In the genomic region with DNA sequence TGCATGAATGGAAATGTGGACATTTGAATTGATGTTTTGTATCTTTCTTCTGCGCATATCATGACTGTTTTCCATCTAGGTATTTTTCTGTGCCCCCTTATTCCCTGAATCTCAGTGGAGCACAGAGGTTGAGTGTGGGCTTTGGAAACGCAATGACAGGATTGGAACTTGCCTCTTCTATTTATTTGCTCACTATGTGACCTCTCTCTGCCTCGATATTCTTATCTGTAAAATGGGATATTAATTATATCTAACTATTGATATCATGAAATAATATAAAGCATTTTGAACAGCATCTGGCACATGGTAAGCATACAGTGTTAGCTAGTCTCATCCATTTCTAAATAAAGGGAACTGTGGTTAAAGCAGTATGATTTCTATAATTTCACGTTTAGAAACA, we compare ENCODE assay signal across 24 cellular contexts. TPM values are rescaled to one million over a fixed set of nuclear protein-coding genes. Genes with fewer than 3 reads are reported as not detected.
DNase-seq lines count a peak whose midpoint lies in the region; ATAC-seq, FAIRE-seq and TF ChIP-seq lines count a peak whose summit lies in the region.
"Had no signal": no experiment of that assay in that cellular context is flagged by ENCODE, and none has a peak within 500 bp of the region (broad histone marks: within the 10 kb centered on the region; RNA-seq: fewer than 3 reads in every experiment).

No MANE protein-coding gene starts in this region.

- intact Hi-C loops in heart right ventricle (cut with DNase I), result loop anchor here in 1 of 10 donors (10.0 kb wide), 1 partner anchor 179 kb away; the partner anchor contains the start of gene PRXL2C
- intact Hi-C loops in cardiac septum (cut with DNase I), result no loop called here
- intact Hi-C loops in natural killer cell (cut with micrococcal nuclease), result no loop called here
- intact Hi-C loops in K562 (cut with micrococcal nuclease), result no loop called here

- H3K9me3 ChIP-seq in heart right ventricle (no peaks in the 10 kb centered on the region), K562 (replicated peaks; ENCODE audit: control insufficient read depth, insufficient read depth, low read depth, low read length) (no peaks in the 10 kb centered on the region), osteoblast (ENCODE audit: low read depth, low read length) (no peaks in the 10 kb centered on the region)
- H3K9me3 ChIP-seq: A549; BE2C; BLaER1 treated with 17β-estradiol and CSF1 and Interleukin-3, amounts not matched to agents 10 nM and 100 nM; HAP-1 had no signal

- peaks cover 0 to 82% (median 24%) of the 10 kb centered on the region in 9 donors for H3K36me3 ChIP-seq in heart right ventricle
- H3K36me3 ChIP-seq in K562 (ENCODE audit: control insufficient read depth, insufficient read depth, low read length), result no peaks in the 10 kb centered on the region
- peaks cover 29% of the 10 kb centered on the region for H3K36me3 ChIP-seq in osteoblast (ENCODE audit: insufficient read depth, low read length)
- H3K36me3 ChIP-seq: BE2C had no signal

- H3K79me2 ChIP-seq in K562 (ENCODE audit: control insufficient read depth, insufficient read depth, low read length), result no peaks in the 10 kb centered on the region
- peaks cover 2% of the 10 kb centered on the region for H3K79me2 ChIP-seq in osteoblast (ENCODE audit: insufficient read depth, low read length)

- TF ChIP-seq RAD21 in K562 (CRISPR knock-in tag; conservative IDR thresholded peaks at IDR 0.05 in 1 of 2, IDR thresholded peaks at IDR 0.05 in 1 of 2), result no peak

- no peaks in the 10 kb centered on the region for H3K36me3 Mint-ChIP-seq in natural killer cell treated with Interleukin-12 subunit alpha and Interleukin-12 subunit beta and Interleukin-15 and Interleukin-18, amount 100 ng/mL, for 72 hours
- H3K36me3 Mint-ChIP-seq in natural killer cell, result no peaks in the 10 kb centered on the region
- H3K36me3 Mint-ChIP-seq: CD14-positive monocyte had no signal

- H2AFZ ChIP-seq in K562 (ENCODE audit: low read depth, low read length), result no peak overlapping the region
- H2AFZ ChIP-seq in osteoblast (ENCODE audit: low read length), result no peak overlapping the region
- H2AFZ ChIP-seq: GM23338 had no signal

- H3K9me3 Mint-ChIP-seq in natural killer cell treated with Interleukin-12 subunit alpha and Interleukin-12 subunit beta and Interleukin-15 and Interleukin-18, amount 100 ng/mL, for 72 hours, result no peaks in the 10 kb centered on the region
- H3K9me3 Mint-ChIP-seq in natural killer cell, result no peaks in the 10 kb centered on the region
- H3K9me3 Mint-ChIP-seq: CD14-positive monocyte; CD4-positive, alpha-beta T cell; CD8-positive, alpha-beta memory T cell; GM23338 had no signal

- no peak for ATAC-seq in heart right ventricle
- ATAC-seq in natural killer cell treated with Interleukin-12 subunit alpha and Interleukin-12 subunit beta and Interleukin-15 and Interleukin-18, amount 100 ng/mL, for 72 hours, result no peak
- no peak for ATAC-seq in natural killer cell
- no peak for ATAC-seq in K562
- ATAC-seq in HG02678 (IDR thresholded peaks at IDR 0.05; ENCODE audit: unreplicated experiment), result no peak
- ATAC-seq: A549, GM12878, GM23338 had no signal

- TF ChIP-seq CTCF in heart right ventricle (IDR thresholded peaks at IDR 0.05) (no peak), natural killer cell (IDR thresholded peaks at IDR 0.05) (no peak), K562 (IDR thresholded peaks at IDR 0.05 in 2 of 3, conservative IDR thresholded peaks at IDR 0.05 in 1 of 3; ENCODE audit: insufficient read depth in 2 of 3, low read depth in 1 of 3, low read length in 3 of 3) (no peak), osteoblast (IDR thresholded peaks at IDR 0.05; ENCODE audit: extremely low read depth, low read depth, low read length) (no peak)

- H3K27me3 ChIP-seq in heart right ventricle (no peaks in the 10 kb centered on the region), K562 (ENCODE audit: control insufficient read depth in 2 of 2, insufficient read depth in 2 of 2, low read length in 2 of 2) (no peaks in the 10 kb centered on the region), osteoblast (ENCODE audit: insufficient read depth, low read length) (no peaks in the 10 kb centered on the region)
- H3K27me3 ChIP-seq: BE2C; BLaER1 treated with 17β-estradiol and CSF1 and Interleukin-3, amounts not matched to agents 10 nM and 100 nM had no signal

- BruUV-seq in K562 (replicated peaks; lab: Mats Ljungman, UMichigan), result no TSS peak

- H3K27ac Mint-ChIP-seq in natural killer cell treated with Interleukin-12 subunit alpha and Interleukin-12 subunit beta and Interleukin-15 and Interleukin-18, amount 100 ng/mL, for 72 hours, result peak overlapping the region in 1 of 2 donors; percentile 98
- no peak overlapping the region for H3K27ac Mint-ChIP-seq in natural killer cell
- H3K27ac Mint-ChIP-seq: CD14-positive monocyte; CD4-positive, alpha-beta T cell; GM23338 had no signal

- DNase-seq in heart right ventricle, result no peak
- no peak for DNase-seq in cardiac septum (ENCODE audit: low spot score)
- DNase-seq in natural killer cell treated with Interleukin-12 subunit alpha and Interleukin-12 subunit beta and Interleukin-15 and Interleukin-18, amount 100 ng/mL, for 72 hours (ENCODE audit: low spot score), result no peak
- DNase-seq in natural killer cell, result no peak
- no peak for DNase-seq in K562 (ENCODE audit: extremely low read depth in 1 of 4, low spot score in 3 of 4)
- DNase-seq in osteoblast (ENCODE audit: insufficient read length, low spot score, missing footprints), result no peak
- no peak for DNase-seq in NAMALWA (ENCODE audit: low spot score)
- DNase-seq: 8988T; ACHN; AML-193; BE2C; CD4-positive, alpha-beta T cell; CD8-positive, alpha-beta memory T cell; DMS 273 treated with DMSO at 0.1 percent for 48 hours; DMS79; GDM1 had no signal

- H3K4me3 Mint-ChIP-seq in natural killer cell treated with Interleukin-12 subunit alpha and Interleukin-12 subunit beta and Interleukin-15 and Interleukin-18, amount 100 ng/mL, for 72 hours, result peak overlapping the region; percentile 55
- no peak overlapping the region for H3K4me3 Mint-ChIP-seq in natural killer cell
- H3K4me3 Mint-ChIP-seq: CD14-positive monocyte; CD4-positive, alpha-beta T cell; GM23338 had no signal

- CTCF ChIA-PET in K562 (lab: Yijun Ruan, JAX; ENCODE audit: low intra/inter-chr PET ratio), result no interaction called here

- no peak overlapping the region for H3K4me3 ChIP-seq in heart right ventricle
- no peak overlapping the region for H3K4me3 ChIP-seq in K562
- H3K4me3 ChIP-seq in osteoblast (ENCODE audit: insufficient read depth, low read length), result no peak overlapping the region
- H3K4me3 ChIP-seq: A549; BLaER1 treated with 17β-estradiol and CSF1 and Interleukin-3, amounts not matched to agents 10 nM and 100 nM; GM12878; GM23338; HAP-1 had no signal

- no peaks in the 10 kb centered on the region for H3K9me1 ChIP-seq in K562 (ENCODE audit: control insufficient read depth, insufficient read depth, low read length)

- TF ChIP-seq POLR2A in K562 (conservative IDR thresholded peaks at IDR 0.05), result no peak

- no peaks in the 10 kb centered on the region for H3K27me3 Mint-ChIP-seq in natural killer cell treated with Interleukin-12 subunit alpha and Interleukin-12 subunit beta and Interleukin-15 and Interleukin-18, amount 100 ng/mL, for 72 hours
- H3K27me3 Mint-ChIP-seq in natural killer cell (ENCODE audit: low read depth in 2 of 2), result no peaks in the 10 kb centered on the region
- H3K27me3 Mint-ChIP-seq: CD4-positive, alpha-beta T cell; CD8-positive, alpha-beta memory T cell had no signal

- POLR2A ChIA-PET in K562 (lab: Yijun Ruan, JAX), result interaction anchor here (0.5 to 1.6 kb wide), 2 partner anchors 26 to 1026 kb away, joined by 3 to 5 read pairs; partner anchors contain the start of gene HABP4

- no peak overlapping the region for H3K4me2 ChIP-seq in K562 (ENCODE audit: insufficient read depth, low read length)
- H3K4me2 ChIP-seq in osteoblast (ENCODE audit: insufficient read depth, low read length), result peak overlapping the region; percentile 11
- H3K4me2 ChIP-seq: A549; BLaER1 treated with 17β-estradiol and CSF1 and Interleukin-3, amounts not matched to agents 10 nM and 100 nM; GM23338 had no signal

- in situ Hi-C loops in K562 (cut with MboI), result no loop called here

- TF ChIP-seq EP300 in K562 (IDR thresholded peaks at IDR 0.05; ENCODE audit: low read length), result no peak

- FAIRE-seq in K562 (lab: Jason Lieb, UNC), result no peak
- FAIRE-seq: A549, D721Med, GM12878 had no signal

- H3K9ac ChIP-seq in K562 (ENCODE audit: insufficient read depth in 1 of 2, low read depth in 2 of 2, low read length in 2 of 2), result no peak overlapping the region
- H3K9ac ChIP-seq: BLaER1 treated with 17β-estradiol and CSF1 and Interleukin-3, amounts not matched to agents 10 nM and 100 nM had no signal

- H3K4me1 ChIP-seq in heart right ventricle (peaks cover 0 to 9% (median 0%) of the 10 kb centered on the region in 9 donors), K562 (replicated peaks in 1 of 2; ENCODE audit: control insufficient read depth in 2 of 2, insufficient read depth in 2 of 2, low read length in 2 of 2) (no peaks in the 10 kb centered on the region), osteoblast (ENCODE audit: insufficient read depth, low read length) (peaks cover 14% of the 10 kb centered on the region)
- H3K4me1 ChIP-seq: BE2C, HAP-1 had no signal

- no peaks in the 10 kb centered on the region for H4K20me1 ChIP-seq in K562 (replicated peaks; ENCODE audit: control insufficient read depth, insufficient read depth, low read length)
- H4K20me1 ChIP-seq in osteoblast (ENCODE audit: insufficient read depth, low read length), result no peaks in the 10 kb centered on the region
- H4K20me1 ChIP-seq: BLaER1 treated with 17β-estradiol and CSF1 and Interleukin-3, amounts not matched to agents 10 nM and 100 nM had no signal

- peaks cover 0 to 10% of the 10 kb centered on the region in 2 donors for H3K4me1 Mint-ChIP-seq in natural killer cell treated with Interleukin-12 subunit alpha and Interleukin-12 subunit beta and Interleukin-15 and Interleukin-18, amount 100 ng/mL, for 72 hours (ENCODE audit: low read depth in 2 of 2)
- no peaks in the 10 kb centered on the region for H3K4me1 Mint-ChIP-seq in natural killer cell
- H3K4me1 Mint-ChIP-seq: CD14-positive monocyte, GM23338 had no signal

- 87 to 88% methylated on average over 4 of the region's 4 CpGs for WGBS in heart right ventricle, 2 donors
- 18% methylated on average over 4 of the region's 4 CpGs for WGBS in K562 (ENCODE audit: insufficient coverage, low coverage, missing lambda C conversion rate)

- H3K27ac ChIP-seq in heart right ventricle (peak overlapping the region in 6 of 10 donors; percentile 12 to 45 (median 20)), K562 (ENCODE audit: extremely low read depth, low read depth, low read length) (no peak overlapping the region), osteoblast (ENCODE audit: low read depth, low read length) (peak overlapping the region; percentile 37)
- H3K27ac ChIP-seq: A549; BLaER1 treated with 17β-estradiol and CSF1 and Interleukin-3, amounts not matched to agents 10 nM and 100 nM had no signal

RNA-seq across cellular contexts. Expression of gene HABP4, which starts 26.0 kb away (rescaled TPM):
- total RNA-seq in heart right ventricle (10 to 100 TPM; 20.8 to 30.4 (median 25.9) TPM), cardiac septum (29.7 TPM), natural killer cell (1 to 10 TPM; 3.0 to 3.9 (median 3.6) TPM), K562 (2014; rRNA removed) (1.9 and 2.0 TPM in 2 replicates), K562 (2014; rRNA removed; fragmentation: Illumina TruSeq; extraction: Trizol) (1.8 and 2.0 TPM in 2 replicates), K562 (2015; rRNA removed; fragmentation: Illumina TruSeq; extraction: Trizol) (1.3 and 1.9 TPM in 2 replicates), K562 (2021) (1.9 and 2.1 TPM in 2 replicates), osteoblast (12.7 and 14.1 TPM in 2 replicates)
- polyA plus RNA-seq in heart right ventricle (10 to 100 TPM; 21.2 to 25.1 TPM), K562 (2011; rRNA removed) (1.4 and 2.2 TPM in 2 replicates), K562 (2014; fragmentation: Illumina TruSeq; extraction: Trizol) (1.1 and 2.0 TPM in 2 replicates), K562 (2014; fragmentation: Nextera tagmentation; extraction: Ambion mirVana) (under 1 TPM; 0.38 to 0.52 TPM), K562 (2014; rRNA removed) (2.4 and 3.4 TPM in 2 replicates)
- total RNA-seq in natural killer cell treated with Interleukin-12 subunit alpha and Interleukin-12 subunit beta and Interleukin-15 and Interleukin-18, amount 100 ng/mL, for 72 hours, result 10 to 100 TPM in 1 of 2 donors, 1 to 10 TPM in 1; 3.0 to 11.5 TPM
- total RNA-seq in K562 (2011; cell fraction: chromatin; rRNA removed; ENCODE audit: low replicate concordance), result 0.81 and 2.5 TPM in 2 replicates
- total RNA-seq in K562 (2011; cell fraction: nucleolus; rRNA removed), result 0.66 and 0.83 TPM in 2 replicates
- total RNA-seq in K562 (2011; cell fraction: nucleoplasm; rRNA removed), result 1.8 and 2.4 TPM in 2 replicates
- 0.42 and 1.8 TPM in 2 replicates for polyA plus RNA-seq in K562 (2011; cell fraction: cytosol; rRNA removed)
- polyA plus RNA-seq in K562 (2011; cell fraction: nucleus; rRNA removed), result 0.85 and 1.7 TPM in 2 replicates
- 3.0 and 3.6 TPM in 2 replicates for polyA plus RNA-seq in K562 (2012)
- 0.70 and 1.3 TPM in 2 replicates for polyA minus RNA-seq in K562 (2011; rRNA and poly(A)+ RNA removed)
- 0.29 and 0.73 TPM in 2 replicates for polyA minus RNA-seq in K562 (2011; cell fraction: cytosol; rRNA and poly(A)+ RNA removed)
- polyA minus RNA-seq in K562 (2011; cell fraction: nucleus; rRNA and poly(A)+ RNA removed), result 0.13 and 0.56 TPM in 2 replicates

RNA-seq across cellular contexts. Expression of gene ZNF367, which starts 57.8 kb away (rescaled TPM):
- total RNA-seq in heart right ventricle (1 to 10 TPM; 2.4 to 6.4 (median 4.0) TPM), cardiac septum (2.1 TPM), natural killer cell (1 to 10 TPM; 4.4 to 6.2 (median 4.5) TPM), K562 (2014; rRNA removed) (12.4 and 13.2 TPM in 2 replicates), K562 (2014; rRNA removed; fragmentation: Illumina TruSeq; extraction: Trizol) (11.8 and 13.2 TPM in 2 replicates), K562 (2015; rRNA removed; fragmentation: Illumina TruSeq; extraction: Trizol) (12.6 and 14.4 TPM in 2 replicates), K562 (2021) (13.1 and 13.2 TPM in 2 replicates), osteoblast (1.4 and 2.1 TPM in 2 replicates)
- polyA plus RNA-seq in heart right ventricle (1 to 10 TPM; 1.2 to 2.9 TPM), K562 (2011; rRNA removed) (7.3 and 9.1 TPM in 2 replicates), K562 (2014; fragmentation: Illumina TruSeq; extraction: Trizol) (9.4 and 10.0 TPM in 2 replicates), K562 (2014; fragmentation: Nextera tagmentation; extraction: Ambion mirVana) (1 to 10 TPM; 2.7 TPM), K562 (2014; rRNA removed) (9.9 and 10.8 TPM in 2 replicates)
- 10 to 100 TPM; 12.8 to 26.3 TPM for total RNA-seq in natural killer cell treated with Interleukin-12 subunit alpha and Interleukin-12 subunit beta and Interleukin-15 and Interleukin-18, amount 100 ng/mL, for 72 hours
- total RNA-seq in K562 (2011; cell fraction: chromatin; rRNA removed; ENCODE audit: low replicate concordance), result 5.9 and 11.7 TPM in 2 replicates
- 5.3 and 6.2 TPM in 2 replicates for total RNA-seq in K562 (2011; cell fraction: nucleolus; rRNA removed)
- total RNA-seq in K562 (2011; cell fraction: nucleoplasm; rRNA removed), result 7.2 and 10.0 TPM in 2 replicates
- polyA plus RNA-seq in K562 (2011; cell fraction: cytosol; rRNA removed), result 3.0 and 3.3 TPM in 2 replicates
- polyA plus RNA-seq in K562 (2011; cell fraction: nucleus; rRNA removed), result 6.6 and 7.8 TPM in 2 replicates
- polyA plus RNA-seq in K562 (2012), result 6.5 and 7.2 TPM in 2 replicates
- 5.4 and 6.1 TPM in 2 replicates for polyA minus RNA-seq in K562 (2011; rRNA and poly(A)+ RNA removed)
- 3.6 TPM in 2 replicates for polyA minus RNA-seq in K562 (2011; cell fraction: cytosol; rRNA and poly(A)+ RNA removed)
- 6.5 and 6.6 TPM in 2 replicates for polyA minus RNA-seq in K562 (2011; cell fraction: nucleus; rRNA and poly(A)+ RNA removed)
